Comparison of ENCODE assay signal across 21 cellular contexts in genomic region chr1:153312569-153313186, GRCh38. TPM values are rescaled to one million over a fixed set of nuclear protein-coding genes. Genes with fewer than 3 reads are reported as not detected.
DNase-seq lines count a peak whose midpoint lies in the region; FAIRE-seq and TF ChIP-seq lines count a peak whose summit lies in the region.
"Had no signal": no experiment of that assay in that cellular context is flagged by ENCODE, and none has a peak within 500 bp of the region (broad histone marks: within the 10 kb centered on the region; RNA-seq: fewer than 3 reads in every experiment).

Gene PGLYRP3 (minus strand): TSS chr1:153312952. CDS start chr1:153310665, 2,287 bp downstream.

- H3K9ac ChIP-seq in NT2/D1 (ENCODE audit: insufficient read length, low read depth): no peak within 1 kb of the TSS
- H3K9ac ChIP-seq: GM23248 had no signal

- DNase-seq in NCI-H345 (lab: John Stamatoyannopoulos, UW) (peak; percentile 29), NCI-H345 treated with DMSO at 0.1 percent for 48 hours (lab: John Stamatoyannopoulos, UW; ENCODE audit: unreplicated experiment) (no peak), NT2/D1 (ENCODE audit: low read depth, low spot score) (peak; percentile 35), epithelial cell of esophagus (ENCODE audit: low read depth) (peak; percentile 74), suprapubic skin (ENCODE audit: low spot score in 2 of 2) (no peak), H54 (ENCODE audit: insufficient read length, low spot score) (no peak), KG1 (lab: John Stamatoyannopoulos, UW) (no peak), foreskin fibroblast (no peak)
- DNase-seq: ACHN; activated CD8-positive, alpha-beta T cell treated with anti-CD3 and anti-CD28 coated beads for 36 hours; activated naive CD4-positive, alpha-beta T cell treated with anti-CD3 and anti-CD28 coated beads, Interleukin-2, amount 10 ng/mL, durations not matched to agents 7 days and 5 days; activated T-cell treated with anti-CD3 and anti-CD28 coated beads, Interleukin-2, amount 50 U/mL, for 4 hours; CD4-positive, CD25-positive, alpha-beta regulatory T cell; DND-41; GM23248; nucleus accumbens; SHP77 treated with DMSO at 0.1 percent for 48 hours; stimulated activated naive CD4-positive, alpha-beta T cell; transverse colon had no signal

- H3K27me3 ChIP-seq in NT2/D1 (ENCODE audit: insufficient read depth, insufficient read length): no peaks in the 10 kb centered on the region
- no peaks in the 10 kb centered on the region for H3K27me3 ChIP-seq in suprapubic skin
- H3K27me3 ChIP-seq: transverse colon had no signal

- H3K4me3 ChIP-seq in NT2/D1 (ENCODE audit: insufficient read length, low read depth): no peak within 1 kb of the TSS
- H3K4me3 ChIP-seq in epithelial cell of esophagus (ENCODE audit: low read length): peak within 1 kb of the TSS; percentile 50
- no peak within 1 kb of the TSS for H3K4me3 ChIP-seq in suprapubic skin
- no peak within 1 kb of the TSS for H3K4me3 ChIP-seq in foreskin fibroblast (ENCODE audit: low read depth in 1 of 2, low read length in 2 of 2)
- H3K4me3 ChIP-seq: gastroesophageal sphincter, GM23248, transverse colon had no signal

- TF ChIP-seq EP300 in suprapubic skin (IDR thresholded peaks at IDR 0.05): no peak

- WGBS in suprapubic skin: 78% methylated on average over 5 of the region's 5 CpGs

- H3K4me1 ChIP-seq in NT2/D1 (ENCODE audit: insufficient read depth, insufficient read length) (no peaks in the 10 kb centered on the region), suprapubic skin (peaks cover 4% of the 10 kb centered on the region)
- H3K4me1 ChIP-seq: gastroesophageal sphincter, transverse colon had no signal

- TF ChIP-seq CTCF in epithelial cell of esophagus (IDR thresholded peaks at IDR 0.05; ENCODE audit: insufficient read depth, low read depth, low read length, missing control alignments): no peak
- no peak for TF ChIP-seq CTCF in suprapubic skin (IDR thresholded peaks at IDR 0.05)
- TF ChIP-seq CTCF in foreskin fibroblast (IDR thresholded peaks at IDR 0.05; ENCODE audit: low read depth, low read length): no peak

- FAIRE-seq in H54 (lab: Jason Lieb, UNC): no peak

- no peaks in the 10 kb centered on the region for H3K9me3 ChIP-seq in NT2/D1 (ENCODE audit: insufficient read depth, low read length)
- no peaks in the 10 kb centered on the region for H3K9me3 ChIP-seq in suprapubic skin
- H3K9me3 ChIP-seq: transverse colon had no signal

- H3K36me3 ChIP-seq in NT2/D1 (ENCODE audit: insufficient read depth, insufficient read length, low read length): no peaks in the 10 kb centered on the region
- H3K36me3 ChIP-seq in suprapubic skin: no peaks in the 10 kb centered on the region
- H3K36me3 ChIP-seq: gastroesophageal sphincter, transverse colon had no signal

- H3K27ac ChIP-seq in suprapubic skin: peak within 1 kb of the TSS; percentile 65
- H3K27ac ChIP-seq: gastroesophageal sphincter, GM23248, transverse colon had no signal

- no peak for TF ChIP-seq POLR2A in suprapubic skin (IDR thresholded peaks at IDR 0.05)
- TF ChIP-seq POLR2A in H54 (IDR thresholded peaks at IDR 0.05; ENCODE audit: low read depth, low read length): no peak

RNA-seq across cellular contexts. Expression of gene PGLYRP3, which starts in this region (rescaled TPM):
- 10 to 100 TPM; 34.2 to 72.1 (median 55.3) TPM for total RNA-seq in suprapubic skin
- total RNA-seq: activated CD8-positive, alpha-beta T cell treated with anti-CD3 and anti-CD28 coated beads for 36 hours; activated T-cell treated with anti-CD3 and anti-CD28 coated beads, Interleukin-2, amount 50 U/mL, for 4 hours; CD4-positive, CD25-positive, alpha-beta regulatory T cell; GM23248; liver; transverse colon had no signal

Comparison
In these comparisons a context has a peak if more than half of its experiments do, and no peak if none do; other contexts are left out.
1. DNase-seq: peak in NCI-H345 (single experiment), NT2/D1 (single experiment) and epithelial cell of esophagus (single experiment); none in NCI-H345 treated with DMSO at 0.1 percent for 48 hours (single experiment), suprapubic skin (0 of 2), H54 (single experiment), KG1 (single experiment) and foreskin fibroblast (0 of 2).